In the genomic region with DNA sequence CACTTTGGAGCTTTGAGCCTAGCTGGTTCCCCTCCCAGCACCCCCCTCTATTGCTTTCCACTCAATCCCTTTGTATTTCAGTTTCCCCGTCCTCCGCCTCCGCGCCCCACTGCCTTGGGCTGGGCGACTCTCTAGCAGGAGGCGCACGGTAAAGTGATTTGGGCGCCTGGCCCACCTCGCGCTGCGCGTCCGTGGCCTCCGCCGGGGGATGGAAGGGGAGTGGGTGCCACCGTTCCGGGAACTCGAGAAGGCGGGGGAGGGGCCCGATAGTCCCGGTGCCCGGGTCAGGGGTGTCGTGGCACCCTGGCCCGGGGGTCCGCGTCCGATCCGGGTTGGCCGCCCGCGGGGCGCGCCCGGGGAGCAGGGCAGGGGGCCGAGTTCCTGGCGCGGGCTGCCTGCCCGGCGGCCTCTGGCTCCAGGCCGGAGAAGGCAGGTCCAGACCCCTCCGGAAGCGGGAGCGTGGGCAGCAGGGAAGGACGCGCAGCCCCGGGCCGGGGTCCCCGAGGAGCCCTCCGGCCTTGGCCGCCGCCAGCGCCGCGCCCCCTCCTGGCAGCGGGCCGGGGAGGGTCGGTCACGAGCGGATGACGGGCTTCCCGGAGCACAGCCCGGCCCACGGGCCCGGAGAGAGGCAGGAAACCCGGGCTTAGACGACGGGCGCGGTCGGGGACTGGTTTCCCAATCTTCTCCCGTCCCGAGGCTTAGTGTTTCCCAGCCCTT, we compare ENCODE assay signal across 8 cellular contexts. TPM values are rescaled to one million over a fixed set of nuclear protein-coding genes. Genes with fewer than 3 reads are reported as not detected.
DNase-seq lines count a peak whose midpoint lies in the region; ATAC-seq and TF ChIP-seq lines count a peak whose summit lies in the region.

No MANE protein-coding gene starts in this region.

- H3K27me3 ChIP-seq in esophagus (ENCODE audit: control insufficient read depth in 1 of 2, insufficient read depth in 2 of 2, low read length in 2 of 2): no peaks in the 10 kb centered on the region
- peaks cover 5 to 9% of the 10 kb centered on the region in 2 donors for H3K27me3 ChIP-seq in mucosa of rectum (ENCODE audit: control insufficient read depth in 2 of 2, insufficient read depth in 2 of 2, low read length in 2 of 2)
- H3K27me3 ChIP-seq in aorta (ENCODE audit: control insufficient read depth in 1 of 2, insufficient read depth in 2 of 2, low read length in 1 of 2): no peaks in the 10 kb centered on the region
- H3K27me3 ChIP-seq in WERI-Rb-1 (ENCODE audit: insufficient read depth, low read depth, severe bottlenecking): no peaks in the 10 kb centered on the region

- intact Hi-C loops in aorta (cut with DNase I): no loop called here

- H3K4me3 ChIP-seq in esophagus (ENCODE audit: low read depth in 1 of 2, low read length in 2 of 2) (peak overlapping the region; percentile 44 to 53), mucosa of rectum (ENCODE audit: low read length in 2 of 2) (peak overlapping the region; percentile 17 to 28), aorta (ENCODE audit: low read length in 2 of 2) (peak overlapping the region; percentile 29 to 44), WERI-Rb-1 (ENCODE audit: low read depth, low read length) (no peak overlapping the region)

- no peak for TF ChIP-seq CTCF in WERI-Rb-1 (IDR thresholded peaks at IDR 0.05; ENCODE audit: low read depth, low read length)

- peak overlapping the region in 1 of 2 donors; percentile 39 for H3K9ac ChIP-seq in mucosa of rectum (ENCODE audit: low read depth in 1 of 2, low read length in 2 of 2)

- DNase-seq in stimulated activated CD4-positive, alpha-beta T cell treated with anti-CD3 and anti-CD28 coated beads, Interleukin-15, amount 100 ng/mL, for 24 hours: peak; percentile 33
- no peak for DNase-seq in stimulated activated CD4-positive, alpha-beta T cell treated with anti-CD3 and anti-CD28 coated beads, Interleukin-1b, Interleukin-23, amount 100 ng/mL, for 48 hours
- DNase-seq in aorta (peak; percentile 86 to 92), WERI-Rb-1 (no peak), NCI-H748 (lab: John Stamatoyannopoulos, UW; ENCODE audit: unreplicated experiment) (no peak)

- peak overlapping the region; percentile 45 to 66 for H3K27ac ChIP-seq in esophagus (ENCODE audit: low read depth in 2 of 2, low read length in 1 of 2)
- H3K27ac ChIP-seq in mucosa of rectum (ENCODE audit: low read depth in 2 of 2, low read length in 2 of 2): peak overlapping the region; percentile 61 to 65
- no peak overlapping the region for H3K27ac ChIP-seq in aorta (ENCODE audit: low read depth in 1 of 2, low read length in 2 of 2)
- no peak overlapping the region for H3K27ac ChIP-seq in WERI-Rb-1

- no peaks in the 10 kb centered on the region for H3K4me1 ChIP-seq in esophagus (ENCODE audit: control insufficient read depth in 2 of 2, insufficient read depth in 2 of 2, low read length in 1 of 2)
- H3K4me1 ChIP-seq in mucosa of rectum (ENCODE audit: control insufficient read depth in 2 of 2, insufficient read depth in 2 of 2, low read length in 2 of 2): peaks cover 0 to 3% of the 10 kb centered on the region in 2 donors
- no peaks in the 10 kb centered on the region for H3K4me1 ChIP-seq in aorta (ENCODE audit: control insufficient read depth in 1 of 2, insufficient read depth in 2 of 2, low read length in 2 of 2)

- peak; percentile 86 for ATAC-seq in aorta (ENCODE audit: low FRiP score)
- no peak for ATAC-seq in HG02610 (IDR thresholded peaks at IDR 0.05; ENCODE audit: unreplicated experiment)

- 4 to 6% methylated on average over 67 to 72 of the region's 72 CpGs for WGBS in esophagus, 2 donors
- WGBS in aorta, 2 donors: 0 to 2% methylated on average over 62 to 72 of the region's 72 CpGs

- H3K36me3 ChIP-seq in esophagus (ENCODE audit: control insufficient read depth in 2 of 2, insufficient read depth in 2 of 2, low read length in 1 of 2): no peaks in the 10 kb centered on the region
- no peaks in the 10 kb centered on the region for H3K36me3 ChIP-seq in mucosa of rectum (ENCODE audit: control insufficient read depth in 2 of 2, insufficient read depth in 2 of 2, low read length in 2 of 2)
- H3K36me3 ChIP-seq in aorta (ENCODE audit: control insufficient read depth in 1 of 2, insufficient read depth in 2 of 2, low read length in 1 of 2): no peaks in the 10 kb centered on the region
- no peaks in the 10 kb centered on the region for H3K36me3 ChIP-seq in WERI-Rb-1

- H3K9me3 ChIP-seq in esophagus (ENCODE audit: control insufficient read depth in 2 of 2, insufficient read depth in 1 of 2, low read depth in 1 of 2, low read length in 1 of 2) (no peaks in the 10 kb centered on the region), mucosa of rectum (ENCODE audit: control insufficient read depth in 2 of 2, low read length in 2 of 2) (no peaks in the 10 kb centered on the region), aorta (ENCODE audit: control insufficient read depth, low read length) (no peaks in the 10 kb centered on the region), WERI-Rb-1 (ENCODE audit: severe bottlenecking) (peaks cover 6% of the 10 kb centered on the region)

RNA-seq across cellular contexts. Expression of a gene that starts 15.8 kb away (rescaled TPM):
- polyA plus RNA-seq in esophagus (1 to 10 TPM; 1.8 to 2.7 TPM), aorta (under 1 TPM; 0.41 to 0.50 TPM)
- 10 to 100 TPM in 1 of 2 donors, 1 to 10 TPM in 1; 6.9 to 32.9 TPM for total RNA-seq in aorta

Comparison
In these comparisons a context has a peak if more than half of its experiments do, and no peak if none do; other contexts are left out.
1. DNase-seq: peak in stimulated activated CD4-positive, alpha-beta T cell treated with anti-CD3 and anti-CD28 coated beads, Interleukin-15, amount 100 ng/mL, for 24 hours (single experiment) and aorta (2 of 2); none in stimulated activated CD4-positive, alpha-beta T cell treated with anti-CD3 and anti-CD28 coated beads, Interleukin-1b, Interleukin-23, amount 100 ng/mL, for 48 hours (single experiment), WERI-Rb-1 (single experiment) and NCI-H748 (single experiment).
2. H3K27ac ChIP-seq: peak in esophagus (2 of 2) and mucosa of rectum (2 of 2); none in aorta (0 of 2) and WERI-Rb-1 (single experiment).